Comparison of ENCODE assay signal across 8 cellular contexts in genomic region chr19:18007939-18008673, GRCh38. TPM values are rescaled to one million over a fixed set of nuclear protein-coding genes. Genes with fewer than 3 reads are reported as not detected.
A peak's percentile ranks its signal among the peaks of the same experiment; 100 is the strongest.
DNase-seq lines count a peak whose midpoint lies in the region; ATAC-seq and TF ChIP-seq lines count a peak whose summit lies in the region.

ARRDC2 (plus strand) TSS chr19:18008170; CDS start chr19:18008311, 141 bp downstream.

- H3F3A ChIP-seq in SU-DHL-6 (ENCODE audit: insufficient read depth) = no peaks in the 10 kb centered on the region

- H3K4me3 ChIP-seq in Jurkat, Clone E6-1 (ENCODE audit: low read length) = peak within 1 kb of the TSS; percentile 46
- no peak within 1 kb of the TSS for H3K4me3 ChIP-seq in SU-DHL-6 (ENCODE audit: insufficient read depth, low read length, poor library complexity, severe bottlenecking)

- TF ChIP-seq CTCF in SU-DHL-6 (IDR thresholded peaks at IDR 0.05; ENCODE audit: insufficient read depth, low read length, poor library complexity, severe bottlenecking) = no peak
- no peak for TF ChIP-seq CTCF in osteocyte (IDR thresholded peaks at IDR 0.05)

- H3K4me3 Mint-ChIP-seq in osteocyte (ENCODE audit: unreplicated experiment) = peak within 1 kb of the TSS; percentile 93

- no peak within 1 kb of the TSS for H2AFZ ChIP-seq in SU-DHL-6 (ENCODE audit: low read depth, low read length, severe bottlenecking)

- H4K20me1 ChIP-seq in SU-DHL-6 (ENCODE audit: low read depth, low read length) = no peaks in the 10 kb centered on the region

- H3K9me2 ChIP-seq in SU-DHL-6 (replicated peaks; ENCODE audit: insufficient read depth, low read length) = no peaks in the 10 kb centered on the region

- no peaks in the 10 kb centered on the region for H3K9me3 ChIP-seq in SU-DHL-6 (ENCODE audit: insufficient read depth, low read length)

- H3K79me2 ChIP-seq in SU-DHL-6 (ENCODE audit: insufficient read depth, low read length) = peaks cover 6% of the 10 kb centered on the region; the same call in 1 of the 2 replicates

- no peaks in the 10 kb centered on the region for H3K27me3 Mint-ChIP-seq in osteocyte (ENCODE audit: unreplicated experiment)

- H3K9ac ChIP-seq in SU-DHL-6 (ENCODE audit: low read length) = peak within 1 kb of the TSS; percentile 15; the same call in 1 of the 2 replicates

- H3K36me3 Mint-ChIP-seq in osteocyte (ENCODE audit: unreplicated experiment) = peaks cover 14% of the 10 kb centered on the region

- peak within 1 kb of the TSS; percentile 97 for H3K27ac Mint-ChIP-seq in osteocyte (ENCODE audit: unreplicated experiment)

- peaks cover 25% of the 10 kb centered on the region for H3K4me1 Mint-ChIP-seq in osteocyte (ENCODE audit: unreplicated experiment)

- peak; percentile 94 for ATAC-seq in Right ventricle myocardium inferior

- peak within 1 kb of the TSS; percentile 30 for H3K4me2 ChIP-seq in SU-DHL-6 (ENCODE audit: low read depth, low read length, poor library complexity, severe bottlenecking)

- DNase-seq in NCI-H187 (lab: John Stamatoyannopoulos, UW) (peak; percentile 8 to 30), NCI-H187 treated with DMSO at 0.1 percent for 48 hours (lab: John Stamatoyannopoulos, UW) (no peak), Right ventricle myocardium inferior (ENCODE audit: missing footprints) (peak; percentile 97), osteocyte (ENCODE audit: extremely low spot score, unreplicated experiment) (peak; percentile 96)
- DNase-seq in Jurkat, Clone E6-1 (ENCODE audit: low read depth, low spot score) = peak; percentile 86
- peak; percentile 68 for DNase-seq in activated naive CD8-positive, alpha-beta T cell treated with anti-CD3 and anti-CD28 coated beads, Interleukin-2, amount 50 U/mL, for 16 hours (ENCODE audit: low read depth, low spot score)

- H3K27me3 ChIP-seq in SU-DHL-6 (ENCODE audit: low read length) = no peaks in the 10 kb centered on the region

- H3K9me3 Mint-ChIP-seq in osteocyte (ENCODE audit: unreplicated experiment) = no peaks in the 10 kb centered on the region

- H3K27ac ChIP-seq in SU-DHL-6 (ENCODE audit: low read depth, low read length) (no peak within 1 kb of the TSS), temporal lobe (ENCODE audit: low read depth, low read length) (peak within 1 kb of the TSS; percentile 96)

- H3K36me3 ChIP-seq in SU-DHL-6 (ENCODE audit: low read length) = peaks cover 5% of the 10 kb centered on the region; the same call in 1 of the 2 replicates

- intact Hi-C loops in Right ventricle myocardium inferior (cut with DNase I) = loop anchor here (1.0 kb wide), 1 partner anchor 50 kb away; no protein-coding TSS in a partner anchor

RNA-seq across cellular contexts. Expression of gene ARRDC2, which starts in this region (rescaled TPM):
- polyA plus RNA-seq in Jurkat, Clone E6-1 (2012; ENCODE audit: insufficient read depth, insufficient read length) = 16.4 TPM
- total RNA-seq in Right ventricle myocardium inferior = 17.4 TPM
- total RNA-seq in osteocyte = 15.4 and 19.8 TPM in 2 replicates
- total RNA-seq in temporal lobe = 2.5 TPM
